ENCODE assay signal across 1 cellular context in the genomic region with DNA sequence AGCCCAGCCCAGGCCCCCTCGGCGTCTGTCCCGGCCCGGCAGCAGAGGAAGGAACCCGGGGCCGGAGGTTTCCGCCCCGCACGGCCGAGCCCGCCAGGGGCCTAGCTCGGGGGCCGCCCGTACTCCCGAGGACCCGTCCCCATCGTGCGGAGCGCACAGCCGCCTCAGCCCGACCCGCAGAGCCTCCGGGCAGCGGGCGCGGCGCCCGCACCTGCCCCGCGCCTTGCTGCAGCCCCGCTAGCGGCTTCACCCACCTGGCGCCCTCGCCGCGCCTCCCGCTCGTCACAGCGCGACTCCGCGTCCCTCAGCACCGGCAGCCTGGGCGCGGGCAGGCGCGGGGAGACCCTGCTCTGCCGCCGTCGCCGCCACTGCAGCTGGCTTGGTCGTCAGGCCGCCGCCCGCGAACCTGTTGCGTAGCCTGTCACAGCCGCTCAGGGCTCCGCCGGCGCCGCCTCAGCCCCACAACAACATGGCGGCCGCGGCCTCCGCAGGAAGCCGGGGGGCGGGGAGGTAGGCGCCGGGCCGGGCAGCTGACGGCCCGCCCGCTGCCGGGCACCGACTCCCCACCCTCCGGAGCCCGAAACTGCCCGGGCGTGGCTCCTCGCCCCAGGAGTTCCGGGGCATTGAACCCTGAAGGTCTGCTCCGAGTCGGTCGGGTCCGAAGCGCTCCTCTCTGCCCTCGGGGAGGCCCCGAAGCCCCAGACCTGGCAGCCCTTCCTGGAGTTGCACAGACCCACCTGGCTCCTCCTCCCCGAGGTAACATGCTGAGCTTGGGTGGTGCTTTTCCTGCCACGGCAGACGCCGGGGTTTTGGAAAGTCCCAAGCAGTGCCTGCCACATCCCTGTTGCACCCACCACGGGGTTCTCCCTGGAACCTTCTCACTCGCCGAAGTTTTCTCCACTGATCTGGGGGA.
TF ChIP-seq lines count a peak whose summit lies in the region.

Gene ITSN2, minus strand, starts transcription at position 487 of the 913 bp plus-strand sequence. CDS start 32,454 bp downstream, outside the sequence.

TF ChIP-seq in HepG2, 621 proteins besides CTCF, POLR2A, EP300 and RAD21 (continued from another document and continues in another):
- TF ChIP-seq E2F1 (CRISPR knock-in tag; IDR thresholded peaks at IDR 0.05) (peak; percentile 50; the same call in 1 of the 2 replicates), GTF2F1 (IDR thresholded peaks at IDR 0.05; ENCODE audit: low read length) (no peak), FOXA1 (IDR thresholded peaks at IDR 0.05) (no peak), FOXA1 (CRISPR knock-in tag; IDR thresholded peaks at IDR 0.05) (no peak), ZNF263 (CRISPR knock-in tag; IDR thresholded peaks at IDR 0.05) (peak; percentile 13; the same call in 1 of the 2 replicates), ZC3H4 (CRISPR knock-in tag; IDR thresholded peaks at IDR 0.05; ENCODE audit: borderline replicate concordance) (peak; percentile 33; the same call in 1 of the 2 replicates), ZNF670 (CRISPR knock-in tag; IDR thresholded peaks at IDR 0.05; ENCODE audit: borderline replicate concordance) (peak; percentile 4; the same call in 1 of the 2 replicates), JUN (CRISPR knock-in tag; IDR thresholded peaks at IDR 0.05) (no peak), FOXO4 (CRISPR knock-in tag; conservative IDR thresholded peaks at IDR 0.05) (no peak; the same call in 1 of the 2 replicates), CSRNP1 (CRISPR knock-in tag; IDR thresholded peaks at IDR 0.05) (peak; percentile 79), ZNF264 (CRISPR knock-in tag; IDR thresholded peaks at IDR 0.05) (0 out of 2 replicates have a peak, but pooled peaks have one; percentile 48), ZNF253 (CRISPR knock-in tag; IDR thresholded peaks at IDR 0.05; ENCODE audit: borderline replicate concordance) (peak; percentile 55), ZIK1 (CRISPR knock-in tag; IDR thresholded peaks at IDR 0.05; ENCODE audit: borderline replicate concordance, low read depth) (0 out of 2 replicates have a peak, but pooled peaks have one; percentile 90), SRSF4 (IDR thresholded peaks at IDR 0.05; ENCODE audit: low read depth, low read length, poor library complexity, severe bottlenecking) (no peak), EED (CRISPR knock-in tag; IDR thresholded peaks at IDR 0.05) (peak; percentile 75; the same call in 1 of the 2 replicates), BHLHE40 (IDR thresholded peaks at IDR 0.05; ENCODE audit: low read length) (no peak), TERF1 (CRISPR knock-in tag; IDR thresholded peaks at IDR 0.05) (peak; percentile 16; the same call in 1 of the 2 replicates), ZNF598 (CRISPR knock-in tag; IDR thresholded peaks at IDR 0.05; ENCODE audit: borderline replicate concordance) (no peak; the same call in 1 of the 2 replicates), REST (IDR thresholded peaks at IDR 0.05; ENCODE audit: borderline replicate concordance in 1 of 2, low read depth in 1 of 2, low read length in 2 of 2) (peak in 1 of 2 experiments; percentile 9; a peak in 1 of 4 replicates), BRD4 (CRISPR knock-in tag; IDR thresholded peaks at IDR 0.05) (peak; percentile 91), ZXDC (CRISPR knock-in tag; IDR thresholded peaks at IDR 0.05) (peak; percentile 66), YEATS4 (CRISPR knock-in tag; IDR thresholded peaks at IDR 0.05; ENCODE audit: borderline replicate concordance) (peak; percentile 94), GATAD2A (CRISPR knock-in tag; IDR thresholded peaks at IDR 0.05) (peak; percentile 20; the same call in 1 of the 2 replicates), HOXA9 (CRISPR knock-in tag; IDR thresholded peaks at IDR 0.05; ENCODE audit: borderline replicate concordance) (peak; percentile 81; the same call in 1 of the 2 replicates), THRA (CRISPR knock-in tag; IDR thresholded peaks at IDR 0.05; ENCODE audit: borderline replicate concordance) (peak; percentile 67; the same call in 1 of the 2 replicates), ZNF672 (CRISPR knock-in tag; IDR thresholded peaks at IDR 0.05) (0 out of 2 replicates have a peak, but pooled peaks have one; percentile 47), ZNF160 (CRISPR knock-in tag; IDR thresholded peaks at IDR 0.05) (peak; percentile 90), KLF6 (CRISPR knock-in tag; IDR thresholded peaks at IDR 0.05) (peak; percentile 77; the same call in 1 of the 2 replicates), ZNF605 (CRISPR knock-in tag; IDR thresholded peaks at IDR 0.05) (peak; percentile 64; the same call in 1 of the 2 replicates), PHF8 (CRISPR knock-in tag; IDR thresholded peaks at IDR 0.05) (peak; percentile 89), MED13 (CRISPR knock-in tag; IDR thresholded peaks at IDR 0.05) (peak; percentile 36; the same call in 1 of the 2 replicates)
- TF ChIP-seq, protein P1, sequence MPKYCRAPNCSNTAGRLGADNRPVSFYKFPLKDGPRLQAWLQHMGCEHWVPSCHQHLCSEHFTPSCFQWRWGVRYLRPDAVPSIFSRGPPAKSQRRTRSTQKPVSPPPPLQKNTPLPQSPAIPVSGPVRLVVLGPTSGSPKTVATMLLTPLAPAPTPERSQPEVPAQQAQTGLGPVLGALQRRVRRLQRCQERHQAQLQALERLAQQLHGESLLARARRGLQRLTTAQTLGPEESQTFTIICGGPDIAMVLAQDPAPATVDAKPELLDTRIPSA (CRISPR knock-in tag; IDR thresholded peaks at IDR 0.05; ENCODE audit: borderline replicate concordance): peak; percentile 80; the same call in 1 of the 2 replicates
- TF ChIP-seq, protein P2, sequence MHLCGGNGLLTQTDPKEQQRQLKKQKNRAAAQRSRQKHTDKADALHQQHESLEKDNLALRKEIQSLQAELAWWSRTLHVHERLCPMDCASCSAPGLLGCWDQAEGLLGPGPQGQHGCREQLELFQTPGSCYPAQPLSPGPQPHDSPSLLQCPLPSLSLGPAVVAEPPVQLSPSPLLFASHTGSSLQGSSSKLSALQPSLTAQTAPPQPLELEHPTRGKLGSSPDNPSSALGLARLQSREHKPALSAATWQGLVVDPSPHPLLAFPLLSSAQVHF (CRISPR knock-in tag; IDR thresholded peaks at IDR 0.05): peak; percentile 82; the same call in 1 of the 2 replicates
- TF ChIP-seq, protein P3, sequence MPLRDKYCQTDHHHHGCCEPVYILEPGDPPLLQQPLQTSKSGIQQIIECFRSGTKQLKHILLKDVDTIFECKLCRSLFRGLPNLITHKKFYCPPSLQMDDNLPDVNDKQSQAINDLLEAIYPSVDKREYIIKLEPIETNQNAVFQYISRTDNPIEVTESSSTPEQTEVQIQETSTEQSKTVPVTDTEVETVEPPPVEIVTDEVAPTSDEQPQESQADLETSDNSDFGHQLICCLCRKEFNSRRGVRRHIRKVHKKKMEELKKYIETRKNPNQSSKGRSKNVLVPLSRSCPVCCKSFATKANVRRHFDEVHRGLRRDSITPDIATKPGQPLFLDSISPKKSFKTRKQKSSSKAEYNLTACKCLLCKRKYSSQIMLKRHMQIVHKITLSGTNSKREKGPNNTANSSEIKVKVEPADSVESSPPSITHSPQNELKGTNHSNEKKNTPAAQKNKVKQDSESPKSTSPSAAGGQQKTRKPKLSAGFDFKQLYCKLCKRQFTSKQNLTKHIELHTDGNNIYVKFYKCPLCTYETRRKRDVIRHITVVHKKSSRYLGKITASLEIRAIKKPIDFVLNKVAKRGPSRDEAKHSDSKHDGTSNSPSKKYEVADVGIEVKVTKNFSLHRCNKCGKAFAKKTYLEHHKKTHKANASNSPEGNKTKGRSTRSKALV (CRISPR knock-in tag; IDR thresholded peaks at IDR 0.05): no peak; the same call in 1 of the 2 replicates
